ENCODE assay signal across 16 cellular contexts in genomic region chr16:51355871-51356270, GRCh38.
A peak's percentile ranks its signal among the peaks of the same experiment; 100 is the strongest.
DNase-seq lines count a peak whose midpoint lies in the region; ATAC-seq lines count a peak whose summit lies in the region.
"Had no signal": no experiment of that assay in that cellular context is flagged by ENCODE, and none has a peak within 500 bp of the region (broad histone marks: within the 10 kb centered on the region; RNA-seq: fewer than 3 reads in every experiment).

No MANE protein-coding gene starts in this region.

- ATAC-seq in Right ventricle myocardium inferior = no peak
- ATAC-seq: HepG2 had no signal

- peaks cover 9% of the 10 kb centered on the region for H3K4me1 ChIP-seq in HAP-1

- intact Hi-C loops in Right ventricle myocardium inferior (cut with DNase I) = no loop called here

- no peak overlapping the region for H3K4me3 ChIP-seq in HAP-1
- H3K4me3 ChIP-seq: BLaER1 treated with 17β-estradiol and CSF1 and Interleukin-3, amounts not matched to agents 10 nM and 100 nM had no signal

- no peaks in the 10 kb centered on the region for H3K36me3 ChIP-seq in HAP-1 (replicated peaks)
- H3K36me3 ChIP-seq: BLaER1 treated with 17β-estradiol and CSF1 and Interleukin-3, amounts not matched to agents 10 nM and 100 nM had no signal

- H3K9me3 ChIP-seq in HAP-1 = no peaks in the 10 kb centered on the region
- H3K9me3 ChIP-seq: BLaER1 treated with 17β-estradiol and CSF1 and Interleukin-3, amounts not matched to agents 10 nM and 100 nM had no signal

- H3K27me3 ChIP-seq in HAP-1 (ENCODE audit: low read depth) (no peaks in the 10 kb centered on the region), layer of hippocampus (ENCODE audit: control insufficient read depth, insufficient read depth, low read length) (no peaks in the 10 kb centered on the region)
- H3K27me3 ChIP-seq: BLaER1 treated with 17β-estradiol and CSF1 and Interleukin-3, amounts not matched to agents 10 nM and 100 nM had no signal

- H3K27ac ChIP-seq in cingulate gyrus (ENCODE audit: low read depth, low read length) (peak overlapping the region; percentile 50), layer of hippocampus (ENCODE audit: low read depth, low read length) (peak overlapping the region; percentile 69)
- H3K27ac ChIP-seq: BLaER1 treated with 17β-estradiol and CSF1 and Interleukin-3, amounts not matched to agents 10 nM and 100 nM had no signal

- DNase-seq in HAP-1 (ENCODE audit: low spot score in 2 of 2) (peak; percentile 16 to 38), superior temporal gyrus (ENCODE audit: extremely low spot score) (peak; percentile 26), glomerular visceral epithelial cell (ENCODE audit: extremely low spot score) (no peak), Right ventricle myocardium inferior (ENCODE audit: missing footprints) (no peak), HPDE6-E6E7 (ENCODE audit: extremely low spot score) (no peak)
- DNase-seq: 8988T; AML-193; CD4-positive, CD25-positive, alpha-beta regulatory T cell; DMS79; GOT3; HCEC 1CT; HFFc6 had no signal

- in situ Hi-C loops in HAP-1 (cut with MboI; ENCODE audit: low sequenced_read_pairs) = no loop called here

Comparison
In these comparisons a context has a peak if more than half of its experiments do, and no peak if none do; other contexts are left out.
1. DNase-seq: peak in HAP-1 (2 of 2) and superior temporal gyrus (single experiment); none in glomerular visceral epithelial cell (single experiment), Right ventricle myocardium inferior (single experiment) and HPDE6-E6E7 (single experiment).